33 cellular contexts compared by ENCODE assay signal in the genomic region with DNA sequence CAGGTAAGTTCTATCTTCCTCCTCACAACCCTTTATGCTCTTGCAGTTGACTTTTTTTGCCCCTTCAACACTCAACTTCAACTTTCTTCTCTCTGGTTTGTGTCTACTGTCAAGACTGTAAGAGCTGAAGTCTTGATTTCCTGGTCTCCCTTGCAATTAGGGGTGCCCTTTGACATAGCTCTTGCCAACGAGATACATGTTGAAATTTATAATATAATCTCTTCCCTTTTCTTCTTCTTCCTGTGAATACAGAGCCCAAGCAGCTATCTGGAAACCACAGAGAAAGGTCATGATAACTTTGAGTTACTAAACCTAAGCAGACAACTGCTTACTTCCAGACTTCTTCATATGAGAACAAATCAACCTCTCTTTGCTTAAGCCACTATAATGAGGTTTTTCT.
"Had no signal": no experiment of that assay in that cellular context is flagged by ENCODE, and none has a peak within 500 bp of the region (broad histone marks: within the 10 kb centered on the region; RNA-seq: fewer than 3 reads in every experiment).

No MANE protein-coding gene starts in this region.

- H3K27me3 ChIP-seq: brain microvascular endothelial cell, SJCRH30 had no signal

- H3K4me1 ChIP-seq: SJCRH30 had no signal

- H3K9me3 ChIP-seq: SJCRH30 had no signal

- ATAC-seq: activated CD4-positive, alpha-beta T cell treated with anti-CD3 and anti-CD28 coated beads for 36 hours; activated CD4-positive, CD25-positive, alpha-beta regulatory T cell treated with anti-CD3 and anti-CD28 coated beads, Interleukin-2, amount 50 U/mL, for 24 hours; activated naive CD8-positive, alpha-beta T cell treated with anti-CD3 and anti-CD28 coated beads, Interleukin-2, amount 50 U/mL, for 24 hours; activated T-cell treated with anti-CD3 and anti-CD28 coated beads, Interleukin-2, amount 50 U/mL, for 4 hours; Panc1; WTC11 had no signal

- H3K27ac ChIP-seq: brain microvascular endothelial cell, KMS-11, SJCRH30, SK-N-MC had no signal

- H3K4me3 ChIP-seq: SJCRH30, SK-N-MC had no signal

- DNase-seq: activated CD4-positive, alpha-beta memory T cell treated with anti-CD3 and anti-CD28 coated beads for 36 hours; activated CD4-positive, alpha-beta T cell treated with anti-CD3 and anti-CD28 coated beads for 36 hours; activated CD4-positive, alpha-beta T cell treated with anti-CD3 and anti-CD28 coated beads, Interleukin-2, amount 10 ng/mL, durations not matched to agents 7 days and 5 days; activated CD8-positive, alpha-beta memory T cell treated with anti-CD3 and anti-CD28 coated beads, Interleukin-2, amount 50 U/mL, for 4 hours; activated naive CD4-positive, alpha-beta T cell treated with anti-CD3 and anti-CD28 coated beads, Interleukin-2, amount 10 ng/mL, durations not matched to agents 7 days and 5 days; activated naive CD8-positive, alpha-beta T cell treated with anti-CD3 and anti-CD28 coated beads, Interleukin-2, amount 50 U/mL, for 24 hours; activated T-cell treated with anti-CD3 and anti-CD28 coated beads for 4 hours; activated T-cell treated with anti-CD3 and anti-CD28 coated beads, Interleukin-2, amount 50 U/mL, for 4 hours; amniotic stem cell; aorta; brain microvascular endothelial cell; NCI-H1048; NCI-H1105 treated with DMSO at 0.1 percent for 48 hours; NCI-H1436; NCI-H1694; NCI-H1930; NCI-H2081 treated with DMSO at 0.1 percent for 48 hours; NCI-H226; NCI-H446 treated with DMSO at 0.1 percent for 48 hours; NCI-H524; NCI-H69; NCI-H82; SHP77; SJCRH30; SW 1271; T-helper 1 cell; T-helper 2 cell; T-helper 9 cell had no signal

- H3K36me3 ChIP-seq: brain microvascular endothelial cell, SJCRH30 had no signal

- H3K4me2 ChIP-seq: KMS-11 had no signal

- H3K9ac ChIP-seq: KMS-11 had no signal
